10 cellular contexts compared by ENCODE assay signal in genomic region chr2:47067788-47068407, GRCh38.
DNase-seq lines count a peak whose midpoint lies in the region; ATAC-seq and TF ChIP-seq lines count a peak whose summit lies in the region.
"Had no signal": no experiment of that assay in that cellular context is flagged by ENCODE, and none has a peak within 500 bp of the region (broad histone marks: within the 10 kb centered on the region; RNA-seq: fewer than 3 reads in every experiment).

No MANE protein-coding gene starts in this region.

- H3K4me3 Mint-ChIP-seq in IgD-negative memory B cell (peak overlapping the region in 2 of 4 donors; percentile 32 to 34), chondrocyte (ENCODE audit: unreplicated experiment) (no peak overlapping the region)
- H3K4me3 Mint-ChIP-seq: activated naive CD4-positive, alpha-beta T cell treated with anti-CD3 and anti-CD28 coated beads, Interleukin-2, amount 10 ng/mL, durations not matched to agents 7 days and 5 days had no signal

- H3K9ac ChIP-seq in mucosa of stomach (ENCODE audit: low read length), result peak overlapping the region; percentile 28

- H3K27ac Mint-ChIP-seq in IgD-negative memory B cell (peak overlapping the region in 2 of 3 donors; percentile 63 to 93), chondrocyte (ENCODE audit: unreplicated experiment) (peak overlapping the region; percentile 74)
- H3K27ac Mint-ChIP-seq: activated naive CD4-positive, alpha-beta T cell treated with anti-CD3 and anti-CD28 coated beads, Interleukin-2, amount 10 ng/mL, durations not matched to agents 7 days and 5 days had no signal

- H3K4me3 ChIP-seq in mucosa of stomach (ENCODE audit: low read length) (no peak overlapping the region), thoracic aorta (no peak overlapping the region)

- H3K9me3 Mint-ChIP-seq in IgD-negative memory B cell, result no peaks in the 10 kb centered on the region
- H3K9me3 Mint-ChIP-seq in chondrocyte (ENCODE audit: low read depth), result no peaks in the 10 kb centered on the region
- H3K9me3 Mint-ChIP-seq: activated naive CD4-positive, alpha-beta T cell treated with anti-CD3 and anti-CD28 coated beads, Interleukin-2, amount 10 ng/mL, durations not matched to agents 7 days and 5 days had no signal

- H3K36me3 Mint-ChIP-seq in IgD-negative memory B cell, result peaks cover 2% of the 10 kb centered on the region
- peaks cover 2% of the 10 kb centered on the region for H3K36me3 Mint-ChIP-seq in chondrocyte (ENCODE audit: low read depth)

- ATAC-seq in thoracic aorta (ENCODE audit: insufficient number of reproducible peaks, low FRiP score, low read depth) (no peak), GM21737 (IDR thresholded peaks at IDR 0.05; ENCODE audit: unreplicated experiment) (no peak), GM21526 (IDR thresholded peaks at IDR 0.05; ENCODE audit: low FRiP score, unreplicated experiment) (no peak)

- peak; percentile 85 for DNase-seq in chondrocyte (ENCODE audit: low spot score)
- no peak for DNase-seq in thoracic aorta (ENCODE audit: low spot score)
- DNase-seq in NCI-H748 (lab: John Stamatoyannopoulos, UW; ENCODE audit: unreplicated experiment), result no peak
- DNase-seq: activated CD4-positive, alpha-beta T cell treated with anti-CD3 and anti-CD28 coated beads for 48 hours; activated naive CD4-positive, alpha-beta T cell treated with anti-CD3 and anti-CD28 coated beads, Interleukin-2, amount 10 ng/mL, durations not matched to agents 7 days and 5 days; SHP77 had no signal

- H3K4me1 ChIP-seq in mucosa of stomach (ENCODE audit: control insufficient read depth, insufficient read depth, low read length), result peaks cover 74% of the 10 kb centered on the region
- H3K4me1 ChIP-seq in thoracic aorta (ENCODE audit: control insufficient read depth in 1 of 2, low read depth in 2 of 2), result peaks cover 75 to 98% of the 10 kb centered on the region in 2 donors

- no peak for TF ChIP-seq CTCF in chondrocyte (IDR thresholded peaks at IDR 0.05)
- TF ChIP-seq CTCF in thoracic aorta (IDR thresholded peaks at IDR 0.05), result no peak

- H3K9me3 ChIP-seq in mucosa of stomach (ENCODE audit: control insufficient read depth, low read length), result no peaks in the 10 kb centered on the region
- no peaks in the 10 kb centered on the region for H3K9me3 ChIP-seq in thoracic aorta

- no peaks in the 10 kb centered on the region for H3K27me3 Mint-ChIP-seq in IgD-negative memory B cell
- H3K27me3 Mint-ChIP-seq in chondrocyte (ENCODE audit: low read depth), result no peaks in the 10 kb centered on the region
- H3K27me3 Mint-ChIP-seq: activated naive CD4-positive, alpha-beta T cell treated with anti-CD3 and anti-CD28 coated beads, Interleukin-2, amount 10 ng/mL, durations not matched to agents 7 days and 5 days had no signal

- H3K27me3 ChIP-seq in mucosa of stomach (ENCODE audit: control insufficient read depth, insufficient read depth, low read length), result no peaks in the 10 kb centered on the region
- no peaks in the 10 kb centered on the region for H3K27me3 ChIP-seq in thoracic aorta (replicated peaks; ENCODE audit: insufficient read depth)

- H3K4me1 Mint-ChIP-seq in IgD-negative memory B cell, result peaks cover 22 to 40% (median 28%) of the 10 kb centered on the region in 3 donors
- peaks cover 87% of the 10 kb centered on the region for H3K4me1 Mint-ChIP-seq in chondrocyte (ENCODE audit: low read depth)

- H3K27ac ChIP-seq in thoracic aorta, result peak overlapping the region; percentile 95 to 99

- H3K36me3 ChIP-seq in mucosa of stomach (ENCODE audit: control insufficient read depth, insufficient read depth, low read length), result peaks cover 9% of the 10 kb centered on the region
- no peaks in the 10 kb centered on the region for H3K36me3 ChIP-seq in thoracic aorta
